In genomic region chr13:30882996-30883766, GRCh38 we compare ENCODE assay signal across 18 cellular contexts. TPM values are rescaled to one million over a fixed set of nuclear protein-coding genes. Genes with fewer than 3 reads are reported as not detected.
DNase-seq lines count a peak whose midpoint lies in the region; ATAC-seq and TF ChIP-seq lines count a peak whose summit lies in the region.
"Had no signal": no experiment of that assay in that cellular context is flagged by ENCODE, and none has a peak within 500 bp of the region (broad histone marks: within the 10 kb centered on the region; RNA-seq: fewer than 3 reads in every experiment).

No MANE protein-coding gene starts in this region.

- H3K36me3 Mint-ChIP-seq in osteocyte (ENCODE audit: unreplicated experiment), result no peaks in the 10 kb centered on the region

- H3K23ac ChIP-seq in mesenchymal stem cell (ENCODE audit: low read length in 2 of 2), result no peak overlapping the region

- H3K4me3 ChIP-seq in SK-N-MC (no peak overlapping the region), mesenchymal stem cell (ENCODE audit: insufficient read depth in 1 of 2, low read depth in 1 of 2, low read length in 2 of 2) (no peak overlapping the region), vagina (no peak overlapping the region)
- H3K4me3 ChIP-seq: GM12878, GM23248 had no signal

- H3K4me2 ChIP-seq in mesenchymal stem cell (ENCODE audit: low read length, poor library complexity, severe bottlenecking), result no peak overlapping the region

- H3K4me1 Mint-ChIP-seq in osteocyte (ENCODE audit: unreplicated experiment), result peaks cover 34% of the 10 kb centered on the region
- H3K4me1 Mint-ChIP-seq: IgD-negative memory B cell had no signal

- H3K27me3 ChIP-seq in mesenchymal stem cell (ENCODE audit: control insufficient read depth in 1 of 2, insufficient read depth in 1 of 2, low read length in 2 of 2) (no peaks in the 10 kb centered on the region), vagina (no peaks in the 10 kb centered on the region)

- DNase-seq in SK-N-MC (ENCODE audit: low read depth, low spot score) (no peak), mesenchymal stem cell (no peak), osteocyte (ENCODE audit: extremely low spot score, unreplicated experiment) (peak; percentile 34), vagina (ENCODE audit: extremely low spot score in 2 of 2) (peak; percentile 37 to 65), NCI-H446 treated with DMSO at 0.1 percent for 48 hours (lab: John Stamatoyannopoulos, UW) (no peak)
- no peak for DNase-seq in activated effector memory CD4-positive, alpha-beta T cell treated with Interleukin-2 at 50 U/mL for 16 hours
- DNase-seq: ACHN; C1 segment of cervical spinal cord; Calu3; CD4-positive, alpha-beta T cell; DMS79; GM23248 had no signal

- WGBS in mesenchymal stem cell, result 51% methylated on average over 7 of the region's 13 CpGs

- H3K27ac ChIP-seq in SK-N-MC (peak overlapping the region; percentile 69), mesenchymal stem cell (ENCODE audit: low read length, poor library complexity, severe bottlenecking) (no peak overlapping the region), vagina (peak overlapping the region; percentile 82)

- peak overlapping the region; percentile 85 to 90 for H3K18ac ChIP-seq in mesenchymal stem cell (ENCODE audit: low read depth in 1 of 2, low read length in 2 of 2)

- no peak overlapping the region for H2AK5ac ChIP-seq in mesenchymal stem cell (ENCODE audit: low read length, severe bottlenecking)

- H3K36me3 ChIP-seq in SK-N-MC (ENCODE audit: insufficient read depth, low read length) (no peaks in the 10 kb centered on the region), mesenchymal stem cell (ENCODE audit: control insufficient read depth in 1 of 2, insufficient read depth in 2 of 2, low read depth in 1 of 2, low read length in 2 of 2) (no peaks in the 10 kb centered on the region), vagina (no peaks in the 10 kb centered on the region)

- no peak overlapping the region for H3K14ac ChIP-seq in mesenchymal stem cell (ENCODE audit: low read length in 2 of 2)

- H2BK120ac ChIP-seq in mesenchymal stem cell (ENCODE audit: low read depth, low read length), result peak overlapping the region; percentile 37

- peak overlapping the region; percentile 39 to 60 for H3K4ac ChIP-seq in mesenchymal stem cell (ENCODE audit: low read depth in 1 of 2, low read length in 2 of 2)

- H2BK15ac ChIP-seq in mesenchymal stem cell (ENCODE audit: low read depth, poor library complexity, severe bottlenecking), result peak overlapping the region; percentile 73

- H3K9me3 ChIP-seq in SK-N-MC (ENCODE audit: low read depth, low read length) (no peaks in the 10 kb centered on the region), mesenchymal stem cell (ENCODE audit: control insufficient read depth, low read length) (no peaks in the 10 kb centered on the region), vagina (no peaks in the 10 kb centered on the region)

- intact Hi-C loops in vagina (cut with DNase I), result no loop called here

- no peak overlapping the region for H3K27ac Mint-ChIP-seq in osteocyte (ENCODE audit: unreplicated experiment)
- H3K27ac Mint-ChIP-seq: CD4-positive, alpha-beta T cell had no signal

- peak overlapping the region; percentile 72 for H4K91ac ChIP-seq in mesenchymal stem cell (ENCODE audit: low read length)

- H2AFZ ChIP-seq in mesenchymal stem cell (ENCODE audit: low read depth, low read length), result no peak overlapping the region

- ATAC-seq in HG02938 (IDR thresholded peaks at IDR 0.05; ENCODE audit: unreplicated experiment), result no peak
- ATAC-seq: GM12878 had no signal

- H3K79me1 ChIP-seq in mesenchymal stem cell (replicated peaks; ENCODE audit: low read length, poor library complexity, severe bottlenecking), result no peaks in the 10 kb centered on the region

- no peaks in the 10 kb centered on the region for H3K27me3 Mint-ChIP-seq in osteocyte (ENCODE audit: unreplicated experiment)

- H2BK12ac ChIP-seq in mesenchymal stem cell (ENCODE audit: low read length in 2 of 2), result peak overlapping the region; percentile 91 to 94

- TF ChIP-seq CTCF in osteocyte (IDR thresholded peaks at IDR 0.05) (no peak), vagina (IDR thresholded peaks at IDR 0.05) (no peak)

- peak overlapping the region; percentile 92 for H4K8ac ChIP-seq in mesenchymal stem cell (ENCODE audit: low read length)

- peaks cover 5% of the 10 kb centered on the region for H3K9me3 Mint-ChIP-seq in osteocyte (ENCODE audit: unreplicated experiment)

- no peak overlapping the region for H2BK5ac ChIP-seq in mesenchymal stem cell (ENCODE audit: low read depth, low read length, poor library complexity, severe bottlenecking)

- TF ChIP-seq POLR2A in vagina (IDR thresholded peaks at IDR 0.05), result no peak

- H3K4me3 Mint-ChIP-seq in osteocyte (ENCODE audit: unreplicated experiment), result no peak overlapping the region
- H3K4me3 Mint-ChIP-seq: CD4-positive, alpha-beta T cell; IgD-negative memory B cell had no signal

- H3K4me1 ChIP-seq in mesenchymal stem cell (ENCODE audit: control insufficient read depth, insufficient read depth, low read depth, low read length) (peaks cover 8% of the 10 kb centered on the region), vagina (peaks cover 36% of the 10 kb centered on the region)

- H3K9ac ChIP-seq in SK-N-MC (ENCODE audit: insufficient read length) (peak overlapping the region; percentile 52), mesenchymal stem cell (ENCODE audit: low read length) (no peak overlapping the region)

RNA-seq across cellular contexts. Expression of gene MEDAG, which starts 22.9 kb away (rescaled TPM):
- polyA plus RNA-seq in mesenchymal stem cell (2013, experiment 1 of 2), result 1.5 TPM
- 1.6 TPM for polyA plus RNA-seq in mesenchymal stem cell (2013, experiment 2 of 2)
- total RNA-seq in osteocyte, result 2.0 and 2.7 TPM in 2 replicates
- 46.4 TPM for total RNA-seq in vagina
- total RNA-seq: A172; CD4-positive, alpha-beta T cell; G401; GM12878; HT-29 had no signal
- polyA plus RNA-seq: IgD-negative memory B cell had no signal

RNA-seq across cellular contexts. Expression of gene TEX26, which starts 49.3 kb away (rescaled TPM):
- 0.11 TPM for polyA plus RNA-seq in mesenchymal stem cell (2013, experiment 1 of 2)
- polyA plus RNA-seq in mesenchymal stem cell (2013, experiment 2 of 2), result 0.16 TPM
- not detected in 2 replicates for total RNA-seq in osteocyte
- total RNA-seq in vagina, result not detected
- total RNA-seq: A172; Calu3; CD4-positive, alpha-beta T cell; G401; GM12878; HT-29 had no signal
- polyA plus RNA-seq: GM12878, GM23248, IgD-negative memory B cell had no signal

Comparison
In these comparisons a context has a peak if more than half of its experiments do, and no peak if none do; other contexts are left out.
1. DNase-seq: peak in osteocyte (single experiment) and vagina (2 of 2); none in SK-N-MC (single experiment), mesenchymal stem cell (single experiment), activated effector memory CD4-positive, alpha-beta T cell treated with Interleukin-2 at 50 U/mL for 16 hours (single experiment) and NCI-H446 treated with DMSO at 0.1 percent for 48 hours (single experiment).
2. RNA of gene MEDAG, which starts 22.9 kb away (total RNA-seq): 46.4 TPM in vagina (single experiment); 2.0 to 2.7 TPM in osteocyte; every median in the first group is over 10 times any median in the second.